Comparison of ENCODE assay signal across 8 cellular contexts in the genomic region with DNA sequence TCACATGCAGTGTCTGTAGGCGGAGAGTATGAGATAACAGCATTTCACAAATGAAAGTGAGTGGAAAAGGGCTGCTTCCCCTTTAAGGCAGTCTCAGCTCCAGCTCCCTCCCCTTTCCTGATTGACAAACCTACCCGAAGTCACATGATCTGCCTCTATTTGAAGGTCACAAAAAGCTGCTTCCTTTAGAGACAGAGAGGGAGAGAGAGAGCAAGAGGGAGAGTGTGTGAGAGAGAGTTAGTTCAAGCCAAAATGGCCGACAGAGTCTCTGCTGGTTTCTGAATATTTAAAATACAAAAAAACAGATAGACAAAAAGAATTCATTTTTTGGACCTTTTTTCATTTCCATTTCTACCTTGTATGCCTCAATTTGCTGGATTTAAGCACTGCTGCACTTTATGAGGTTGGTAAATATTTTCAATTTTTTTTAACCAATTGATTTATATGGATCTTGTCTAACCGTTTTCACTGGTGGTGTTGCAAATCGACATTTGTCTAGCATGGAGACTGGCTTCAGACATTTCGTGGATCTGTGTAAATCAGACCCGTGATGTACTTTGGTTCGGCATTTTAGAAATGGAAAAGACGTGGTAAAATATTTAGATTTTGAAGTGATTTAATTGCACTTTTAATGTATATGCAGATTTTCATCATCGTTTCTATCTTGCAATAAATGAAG. TPM values are rescaled to one million over a fixed set of nuclear protein-coding genes. Genes with fewer than 3 reads are reported as not detected.
DNase-seq lines count a peak whose midpoint lies in the region; ATAC-seq and TF ChIP-seq lines count a peak whose summit lies in the region.

A gene with protein sequence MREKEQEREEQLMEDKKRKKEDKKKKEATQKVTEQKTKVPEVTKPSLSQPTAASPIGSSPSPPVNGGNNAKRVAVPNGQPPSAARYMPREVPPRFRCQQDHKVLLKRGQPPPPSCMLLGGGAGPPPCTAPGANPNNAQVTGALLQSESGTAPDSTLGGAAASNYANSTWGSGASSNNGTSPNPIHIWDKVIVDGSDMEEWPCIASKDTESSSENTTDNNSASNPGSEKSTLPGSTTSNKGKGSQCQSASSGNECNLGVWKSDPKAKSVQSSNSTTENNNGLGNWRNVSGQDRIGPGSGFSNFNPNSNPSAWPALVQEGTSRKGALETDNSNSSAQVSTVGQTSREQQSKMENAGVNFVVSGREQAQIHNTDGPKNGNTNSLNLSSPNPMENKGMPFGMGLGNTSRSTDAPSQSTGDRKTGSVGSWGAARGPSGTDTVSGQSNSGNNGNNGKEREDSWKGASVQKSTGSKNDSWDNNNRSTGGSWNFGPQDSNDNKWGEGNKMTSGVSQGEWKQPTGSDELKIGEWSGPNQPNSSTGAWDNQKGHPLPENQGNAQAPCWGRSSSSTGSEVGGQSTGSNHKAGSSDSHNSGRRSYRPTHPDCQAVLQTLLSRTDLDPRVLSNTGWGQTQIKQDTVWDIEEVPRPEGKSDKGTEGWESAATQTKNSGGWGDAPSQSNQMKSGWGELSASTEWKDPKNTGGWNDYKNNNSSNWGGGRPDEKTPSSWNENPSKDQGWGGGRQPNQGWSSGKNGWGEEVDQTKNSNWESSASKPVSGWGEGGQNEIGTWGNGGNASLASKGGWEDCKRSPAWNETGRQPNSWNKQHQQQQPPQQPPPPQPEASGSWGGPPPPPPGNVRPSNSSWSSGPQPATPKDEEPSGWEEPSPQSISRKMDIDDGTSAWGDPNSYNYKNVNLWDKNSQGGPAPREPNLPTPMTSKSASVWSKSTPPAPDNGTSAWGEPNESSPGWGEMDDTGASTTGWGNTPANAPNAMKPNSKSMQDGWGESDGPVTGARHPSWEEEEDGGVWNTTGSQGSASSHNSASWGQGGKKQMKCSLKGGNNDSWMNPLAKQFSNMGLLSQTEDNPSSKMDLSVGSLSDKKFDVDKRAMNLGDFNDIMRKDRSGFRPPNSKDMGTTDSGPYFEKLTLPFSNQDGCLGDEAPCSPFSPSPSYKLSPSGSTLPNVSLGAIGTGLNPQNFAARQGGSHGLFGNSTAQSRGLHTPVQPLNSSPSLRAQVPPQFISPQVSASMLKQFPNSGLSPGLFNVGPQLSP (N-terminal part only) (plus strand): TSS at position 188 of the 679 bp plus-strand sequence. CDS start 211 bp downstream, at position 399.

- CTCF ChIA-PET in naive thymus-derived CD4-positive, alpha-beta T cell (lab: Charles Lee): interaction anchor here (0.9 to 2.4 kb wide), 3 partner anchors 13 to 171 kb away, joined by 3 to 14 read pairs (median 3); no protein-coding TSS in a partner anchor

- peaks cover 56% of the 10 kb centered on the region for H3K4me1 Mint-ChIP-seq in activated T-helper 1 cell treated with anti-CD3 and anti-CD28 coated beads, Interleukin-12 subunit alpha, Interleukin-12 subunit beta, Interleukin-2, Interleukin-4 antibody, amounts not matched to agents 30 ng/mL and 10 ng/mL and 1 ng/mL, durations not matched to agents 14 hours and 24 hours and 36 hours (ENCODE audit: low read depth)
- H3K4me1 Mint-ChIP-seq in naive thymus-derived CD4-positive, alpha-beta T cell: peaks cover 38 to 77% (median 63%) of the 10 kb centered on the region in 7 donors
- H3K4me1 Mint-ChIP-seq in stimulated activated naive CD8-positive, alpha-beta T cell treated with anti-CD3 and anti-CD28 coated beads, Interleukin-15, Interleukin-2, amounts not matched to agents 100 ng/mL and 50 ng/mL, for 24 hours (ENCODE audit: low read depth): peaks cover 66% of the 10 kb centered on the region

- H3K4me3 Mint-ChIP-seq in activated T-helper 1 cell treated with anti-CD3 and anti-CD28 coated beads, Interleukin-12 subunit alpha, Interleukin-12 subunit beta, Interleukin-2, Interleukin-4 antibody, amounts not matched to agents 30 ng/mL and 10 ng/mL and 1 ng/mL, durations not matched to agents 14 hours and 24 hours and 36 hours: peak within 1 kb of the TSS; percentile 87
- H3K4me3 Mint-ChIP-seq in naive thymus-derived CD4-positive, alpha-beta T cell: peak within 1 kb of the TSS; percentile 80 to 97 (median 90)
- peak within 1 kb of the TSS; percentile 87 for H3K4me3 Mint-ChIP-seq in stimulated activated naive CD8-positive, alpha-beta T cell treated with anti-CD3 and anti-CD28 coated beads, Interleukin-15, Interleukin-2, amounts not matched to agents 100 ng/mL and 50 ng/mL, for 24 hours

- H3K9ac ChIP-seq in DND-41 (ENCODE audit: low read depth, low read length): peak within 1 kb of the TSS; percentile 68

- no peaks in the 10 kb centered on the region for H3K9me3 ChIP-seq in DND-41 (ENCODE audit: insufficient read depth, low read length, severe bottlenecking)
- H3K9me3 ChIP-seq in KOPT-K1 (ENCODE audit: insufficient read depth, low read length, poor library complexity, severe bottlenecking): no peaks in the 10 kb centered on the region
- no peaks in the 10 kb centered on the region for H3K9me3 ChIP-seq in Peyer's patch
- no peaks in the 10 kb centered on the region for H3K9me3 ChIP-seq in naive thymus-derived CD4-positive, alpha-beta T cell (ENCODE audit: control insufficient read depth in 2 of 3, low read length in 3 of 3)

- POLR2A ChIA-PET in naive thymus-derived CD4-positive, alpha-beta T cell (lab: Charles Lee): interaction anchor here (0.5 to 4.5 kb wide), 25 partner anchors 10 to 1290 kb away, joined by 3 to 39 read pairs (median 3); a partner anchor contains a TSS

- H3K79me2 ChIP-seq in DND-41 (ENCODE audit: insufficient read depth, low read length): peaks cover 82% of the 10 kb centered on the region

- H4K20me1 ChIP-seq in DND-41 (ENCODE audit: insufficient read depth, low read length): peaks cover 20% of the 10 kb centered on the region

- no peaks in the 10 kb centered on the region for H3K27me3 Mint-ChIP-seq in activated T-helper 1 cell treated with anti-CD3 and anti-CD28 coated beads, Interleukin-12 subunit alpha, Interleukin-12 subunit beta, Interleukin-2, Interleukin-4 antibody, amounts not matched to agents 30 ng/mL and 10 ng/mL and 1 ng/mL, durations not matched to agents 14 hours and 24 hours and 36 hours (ENCODE audit: insufficient read depth)
- no peaks in the 10 kb centered on the region for H3K27me3 Mint-ChIP-seq in naive thymus-derived CD4-positive, alpha-beta T cell
- no peaks in the 10 kb centered on the region for H3K27me3 Mint-ChIP-seq in stimulated activated naive CD8-positive, alpha-beta T cell treated with anti-CD3 and anti-CD28 coated beads, Interleukin-15, Interleukin-2, amounts not matched to agents 100 ng/mL and 50 ng/mL, for 24 hours

- H3K4me3 ChIP-seq in DND-41 (ENCODE audit: low read depth in 1 of 2, low read length in 2 of 2) (peak within 1 kb of the TSS; percentile 48 to 56), Peyer's patch (peak within 1 kb of the TSS; percentile 43 to 68 (median 58)), fibroblast of mammary gland (ENCODE audit: control insufficient read depth, low read depth, low read length) (peak within 1 kb of the TSS; percentile 95)
- peak within 1 kb of the TSS; percentile 72 for H3K4me3 ChIP-seq in naive thymus-derived CD4-positive, alpha-beta T cell (ENCODE audit: low read length)

- DNase-seq in DND-41 (peak; percentile 88), Peyer's patch (peak in 2 of 3 donors; percentile 77 to 91), fibroblast of mammary gland (ENCODE audit: low read depth) (peak; percentile 98)
- DNase-seq in activated T-helper 1 cell treated with anti-CD3 and anti-CD28 coated beads, Interleukin-12 subunit alpha, Interleukin-12 subunit beta, Interleukin-2, Interleukin-4 antibody, amounts not matched to agents 30 ng/mL and 10 ng/mL and 1 ng/mL, durations not matched to agents 14 hours and 24 hours and 36 hours (ENCODE audit: low spot score): peak; percentile 79
- peak in 8 of 9 donors; percentile 68 to 95 (median 90) for DNase-seq in naive thymus-derived CD4-positive, alpha-beta T cell

- H3K9me3 Mint-ChIP-seq in activated T-helper 1 cell treated with anti-CD3 and anti-CD28 coated beads, Interleukin-12 subunit alpha, Interleukin-12 subunit beta, Interleukin-2, Interleukin-4 antibody, amounts not matched to agents 30 ng/mL and 10 ng/mL and 1 ng/mL, durations not matched to agents 14 hours and 24 hours and 36 hours: no peaks in the 10 kb centered on the region
- peaks cover 0 to 2% (median 0%) of the 10 kb centered on the region in 11 donors for H3K9me3 Mint-ChIP-seq in naive thymus-derived CD4-positive, alpha-beta T cell
- H3K9me3 Mint-ChIP-seq in stimulated activated naive CD8-positive, alpha-beta T cell treated with anti-CD3 and anti-CD28 coated beads, Interleukin-15, Interleukin-2, amounts not matched to agents 100 ng/mL and 50 ng/mL, for 24 hours: no peaks in the 10 kb centered on the region

- ATAC-seq in DND-41 (ENCODE audit: insufficient read depth, low read depth): peak; percentile 86
- peak; percentile 81 for ATAC-seq in GM21737 (IDR thresholded peaks at IDR 0.05; ENCODE audit: unreplicated experiment)
- ATAC-seq in naive thymus-derived CD4-positive, alpha-beta T cell: peak; percentile 98

- H3K4me1 ChIP-seq in DND-41 (ENCODE audit: insufficient read depth, low read length): peaks cover 50% of the 10 kb centered on the region
- peaks cover 0 to 52% (median 4%) of the 10 kb centered on the region in 4 donors for H3K4me1 ChIP-seq in Peyer's patch
- peaks cover 35 to 44% of the 10 kb centered on the region in 2 donors for H3K4me1 ChIP-seq in naive thymus-derived CD4-positive, alpha-beta T cell (ENCODE audit: control insufficient read depth in 2 of 2, insufficient read depth in 2 of 2, low read length in 2 of 2)

- peak within 1 kb of the TSS; percentile 92 for H3K27ac Mint-ChIP-seq in activated T-helper 1 cell treated with anti-CD3 and anti-CD28 coated beads, Interleukin-12 subunit alpha, Interleukin-12 subunit beta, Interleukin-2, Interleukin-4 antibody, amounts not matched to agents 30 ng/mL and 10 ng/mL and 1 ng/mL, durations not matched to agents 14 hours and 24 hours and 36 hours
- H3K27ac Mint-ChIP-seq in naive thymus-derived CD4-positive, alpha-beta T cell: peak within 1 kb of the TSS; percentile 85 to 94 (median 91)
- peak within 1 kb of the TSS; percentile 87 for H3K27ac Mint-ChIP-seq in stimulated activated naive CD8-positive, alpha-beta T cell treated with anti-CD3 and anti-CD28 coated beads, Interleukin-15, Interleukin-2, amounts not matched to agents 100 ng/mL and 50 ng/mL, for 24 hours

- intact Hi-C loops in activated T-helper 1 cell treated with anti-CD3 and anti-CD28 coated beads, Interleukin-12 subunit alpha, Interleukin-12 subunit beta, Interleukin-2, Interleukin-4 antibody, amounts not matched to agents 30 ng/mL and 10 ng/mL and 1 ng/mL, durations not matched to agents 14 hours and 24 hours and 36 hours (cut with micrococcal nuclease): loop anchor here (1.0 to 5.0 kb wide), 18 partner anchors 18 to 1029 kb away; a partner anchor contains a TSS
- intact Hi-C loops in naive thymus-derived CD4-positive, alpha-beta T cell (cut with micrococcal nuclease): loop anchor here (1.0 to 10.0 kb wide), 18 partner anchors 25 to 658 kb away; a partner anchor contains a TSS

- peak within 1 kb of the TSS; percentile 82 for H3K4me2 ChIP-seq in DND-41 (ENCODE audit: insufficient read depth, low read length)

- TF ChIP-seq CTCF in DND-41 (IDR thresholded peaks at IDR 0.05; ENCODE audit: borderline replicate concordance, extremely low read depth, low read length, poor library complexity, severe bottlenecking) (no peak), Peyer's patch (IDR thresholded peaks at IDR 0.05) (peak in 2 of 6 experiments; percentile 7 to 16), fibroblast of mammary gland (conservative IDR thresholded peaks at IDR 0.05; ENCODE audit: control insufficient read depth, insufficient read depth, low read depth, low read length) (no peak)

- H3K36me3 ChIP-seq in DND-41 (ENCODE audit: insufficient read depth, low read length): no peaks in the 10 kb centered on the region
- no peaks in the 10 kb centered on the region for H3K36me3 ChIP-seq in KOPT-K1 (ENCODE audit: insufficient read depth, low read length)
- no peaks in the 10 kb centered on the region for H3K36me3 ChIP-seq in Peyer's patch
- H3K36me3 ChIP-seq in naive thymus-derived CD4-positive, alpha-beta T cell (ENCODE audit: control insufficient read depth in 2 of 3, insufficient read depth in 3 of 3, low read length in 3 of 3): no peaks in the 10 kb centered on the region

- no peaks in the 10 kb centered on the region for H3K27me3 ChIP-seq in DND-41 (ENCODE audit: insufficient read depth, low read length, poor library complexity)
- no peaks in the 10 kb centered on the region for H3K27me3 ChIP-seq in Peyer's patch
- no peaks in the 10 kb centered on the region for H3K27me3 ChIP-seq in naive thymus-derived CD4-positive, alpha-beta T cell (ENCODE audit: control insufficient read depth in 2 of 2, insufficient read depth in 2 of 2, low read length in 2 of 2)

- peaks cover 2% of the 10 kb centered on the region for H3K36me3 Mint-ChIP-seq in activated T-helper 1 cell treated with anti-CD3 and anti-CD28 coated beads, Interleukin-12 subunit alpha, Interleukin-12 subunit beta, Interleukin-2, Interleukin-4 antibody, amounts not matched to agents 30 ng/mL and 10 ng/mL and 1 ng/mL, durations not matched to agents 14 hours and 24 hours and 36 hours (ENCODE audit: low read depth)
- peaks cover 0 to 8% (median 4%) of the 10 kb centered on the region in 5 donors for H3K36me3 Mint-ChIP-seq in naive thymus-derived CD4-positive, alpha-beta T cell
- H3K36me3 Mint-ChIP-seq in stimulated activated naive CD8-positive, alpha-beta T cell treated with anti-CD3 and anti-CD28 coated beads, Interleukin-15, Interleukin-2, amounts not matched to agents 100 ng/mL and 50 ng/mL, for 24 hours (ENCODE audit: low read depth): no peaks in the 10 kb centered on the region

- H3K27ac ChIP-seq in DND-41 (ENCODE audit: low read length): peak within 1 kb of the TSS; percentile 81
- peak within 1 kb of the TSS; percentile 81 for H3K27ac ChIP-seq in KOPT-K1 (ENCODE audit: low read depth, low read length, poor library complexity, severe bottlenecking)
- peak within 1 kb of the TSS; percentile 63 to 85 (median 80) for H3K27ac ChIP-seq in Peyer's patch
- peak within 1 kb of the TSS; percentile 71 for H3K27ac ChIP-seq in naive thymus-derived CD4-positive, alpha-beta T cell (ENCODE audit: low read depth, low read length)

- peak; percentile 99 for TF ChIP-seq POLR2A in Peyer's patch (IDR thresholded peaks at IDR 0.05)

- H2AFZ ChIP-seq in DND-41 (ENCODE audit: low read depth, low read length): peak within 1 kb of the TSS; percentile 53

RNA-seq across cellular contexts. Expression of the gene that starts here (rescaled TPM):
- total RNA-seq in Peyer's patch: 100 to 1,000 TPM in 1 of 4 donors, 10 to 100 TPM in 3; 43.6 to 169 (median 54.0) TPM
- 26.2 and 30.9 TPM in 2 replicates for total RNA-seq in activated T-helper 1 cell treated with anti-CD3 and anti-CD28 coated beads, Interleukin-12 subunit alpha, Interleukin-12 subunit beta, Interleukin-2, Interleukin-4 antibody, amounts not matched to agents 30 ng/mL and 10 ng/mL and 1 ng/mL, durations not matched to agents 14 hours and 24 hours and 36 hours
- 100 to 1,000 TPM in 4 of 5 experiments, 10 to 100 TPM in 1; 67.4 to 165 (median 146) TPM for total RNA-seq in naive thymus-derived CD4-positive, alpha-beta T cell
- 100 to 1,000 TPM; 102 to 119 TPM for polyA plus RNA-seq in naive thymus-derived CD4-positive, alpha-beta T cell

Comparison
In these comparisons a context has a peak if more than half of its experiments do, and no peak if none do; other contexts are left out.
1. Peak in every context shown above with its lines: DNase-seq, ATAC-seq, H3K4me3 ChIP-seq and H3K27ac ChIP-seq.